Comparison of ENCODE assay signal across 13 cellular contexts in genomic region chr14:104881369-104881979, GRCh38. TPM values are rescaled to one million over a fixed set of nuclear protein-coding genes. Genes with fewer than 3 reads are reported as not detected.
DNase-seq lines count a peak whose midpoint lies in the region; ATAC-seq and TF ChIP-seq lines count a peak whose summit lies in the region.
"Had no signal": no experiment of that assay in that cellular context is flagged by ENCODE, and none has a peak within 500 bp of the region (broad histone marks: within the 10 kb centered on the region; RNA-seq: fewer than 3 reads in every experiment).

No MANE protein-coding gene starts in this region.

- H3K27me3 Mint-ChIP-seq in CD14-positive monocyte (ENCODE audit: low read depth in 3 of 3) (peaks cover 4 to 8% (median 4%) of the 10 kb centered on the region in 3 donors), Calu3 (ENCODE audit: unreplicated experiment) (no peaks in the 10 kb centered on the region)

- TF ChIP-seq CTCF in CD14-positive monocyte (IDR thresholded peaks at IDR 0.05) (no peak), Calu3 (IDR thresholded peaks at IDR 0.05; ENCODE audit: unreplicated experiment) (no peak)

- CTCF ChIA-PET in Calu3 (lab: Charles Lee), result no interaction called here

- H3K27ac Mint-ChIP-seq in CD14-positive monocyte, result no peak overlapping the region
- no peak overlapping the region for H3K27ac Mint-ChIP-seq in Calu3 (ENCODE audit: unreplicated experiment)
- H3K27ac Mint-ChIP-seq: stimulated activated memory B cell treated with anti-CD40 and anti-IgM and Interleukin-4, amounts not matched to agents 10 μg/mL and 1 μg/mL and 100 μg/mL, for 72 hours had no signal

- H3K4me3 Mint-ChIP-seq in CD14-positive monocyte (no peak overlapping the region), Calu3 (ENCODE audit: low read depth, unreplicated experiment) (no peak overlapping the region)
- H3K4me3 Mint-ChIP-seq: stimulated activated memory B cell treated with anti-CD40 and anti-IgM and Interleukin-4, amounts not matched to agents 10 μg/mL and 1 μg/mL and 100 μg/mL, for 72 hours had no signal

- intact Hi-C loops in CD14-positive monocyte (cut with micrococcal nuclease), result no loop called here
- intact Hi-C loops in left cardiac atrium (cut with DNase I), result no loop called here
- intact Hi-C loops in Calu3 (cut with micrococcal nuclease; ENCODE audit: unreplicated experiment), result no loop called here

- H3K36me3 Mint-ChIP-seq in CD14-positive monocyte (no peaks in the 10 kb centered on the region), Calu3 (ENCODE audit: insufficient read depth, unreplicated experiment) (peaks cover 31% of the 10 kb centered on the region)
- H3K36me3 Mint-ChIP-seq: stimulated activated memory B cell treated with anti-CD40 and anti-IgM and Interleukin-4, amounts not matched to agents 10 μg/mL and 1 μg/mL and 100 μg/mL, for 72 hours had no signal

- peaks cover 0 to 3% (median 0%) of the 10 kb centered on the region in 7 donors for H3K9me3 Mint-ChIP-seq in CD14-positive monocyte
- no peaks in the 10 kb centered on the region for H3K9me3 Mint-ChIP-seq in Calu3 (ENCODE audit: low read depth, unreplicated experiment)
- H3K9me3 Mint-ChIP-seq: stimulated activated memory B cell treated with anti-CD40 and anti-IgM and Interleukin-4, amounts not matched to agents 10 μg/mL and 1 μg/mL and 100 μg/mL, for 72 hours had no signal

- DNase-seq in CD14-positive monocyte (ENCODE audit: low spot score) (peak; percentile 41), NCI-H1092 (lab: John Stamatoyannopoulos, UW) (peak; percentile 87), NCI-H524 (lab: John Stamatoyannopoulos, UW) (peak; percentile 99 to 100), left cardiac atrium (peak; percentile 18), 8988T (no peak), ureter (ENCODE audit: low spot score) (no peak), Calu3 (no peak)
- DNase-seq: activated CD8-positive, alpha-beta memory T cell treated with anti-CD3 and anti-CD28 coated beads for 24 hours; activated naive CD4-positive, alpha-beta T cell treated with Interleukin-2 at 50 U/mL for 16 hours; GF-D8 had no signal

- no TSS peak for BruUV-seq in Calu3 (replicated peaks; lab: Mats Ljungman, UMichigan)

- H3K4me1 Mint-ChIP-seq in CD14-positive monocyte (no peaks in the 10 kb centered on the region), Calu3 (ENCODE audit: low read depth, unreplicated experiment) (no peaks in the 10 kb centered on the region)

- ATAC-seq in left cardiac atrium (peak in 1 of 2 donors; percentile 8), HG03135 (IDR thresholded peaks at IDR 0.05; ENCODE audit: unreplicated experiment) (no peak)

RNA-seq across cellular contexts. Expression of gene CEP170B, which starts 16.4 kb away (rescaled TPM):
- not detected for polyA plus RNA-seq in CD14-positive monocyte
- total RNA-seq in left cardiac atrium, result 10 to 100 TPM; 12.4 to 17.2 TPM
- 42.2 TPM for total RNA-seq in ureter
- 60.2 and 67.6 TPM in 2 replicates for total RNA-seq in Calu3 (2022)

RNA-seq across cellular contexts. Expression of gene PLD4, which starts 43.2 kb away (rescaled TPM):
- polyA plus RNA-seq in CD14-positive monocyte, result 10 to 100 TPM; 15.1 to 15.5 TPM
- total RNA-seq in left cardiac atrium (under 1 TPM; 0.13 to 0.24 TPM), ureter (2.6 TPM), Calu3 (2022) (0.09 and 0.12 TPM in 2 replicates)
- total RNA-seq: MCF 10A had no signal

Comparison
In these comparisons a context has a peak if more than half of its experiments do, and no peak if none do; other contexts are left out.
1. DNase-seq: peak in CD14-positive monocyte (single experiment), NCI-H1092 (single experiment), NCI-H524 (2 of 2) and left cardiac atrium (single experiment); none in 8988T (single experiment), ureter (single experiment) and Calu3 (single experiment).